In genomic region chr6:124524821-124525220, GRCh38 we compare ENCODE assay signal across 29 cellular contexts.
"Had no signal": no experiment of that assay in that cellular context is flagged by ENCODE, and none has a peak within 500 bp of the region (broad histone marks: within the 10 kb centered on the region; RNA-seq: fewer than 3 reads in every experiment).

No MANE protein-coding gene starts in this region.

- H3K36me3 Mint-ChIP-seq: activated naive CD4-positive, alpha-beta T cell treated with anti-CD3 and anti-CD28 coated beads, Interleukin-2, amount 50 U/mL, for 72 hours; WTC11 had no signal

- H3K9me3 Mint-ChIP-seq: activated naive CD4-positive, alpha-beta T cell treated with anti-CD3 and anti-CD28 coated beads, Interleukin-2, amount 50 U/mL, for 72 hours; activated T-helper 1 cell treated with anti-CD3 and anti-CD28 coated beads, Interleukin-12 subunit alpha, Interleukin-12 subunit beta, Interleukin-2, Interleukin-4 antibody, amounts not matched to agents 30 ng/mL and 10 ng/mL and 1 ng/mL, durations not matched to agents 14 hours and 24 hours and 36 hours; WTC11 had no signal

- H3K27me3 Mint-ChIP-seq: activated naive CD8-positive, alpha-beta T cell treated with anti-CD3 and anti-CD28 coated beads, Interleukin-2, amount 50 U/mL, for 24 hours; central memory CD8-positive, alpha-beta T cell; T-helper 17 cell had no signal

- DNase-seq: activated CD4-positive, alpha-beta T cell treated with anti-CD3 and anti-CD28 coated beads for 48 hours; activated CD4-positive, alpha-beta T cell treated with anti-CD3 and anti-CD28 coated beads, Interleukin-2, amount 50 U/mL, for 4 hours; activated CD4-positive, CD25-positive, alpha-beta regulatory T cell treated with anti-CD3 and anti-CD28 coated beads, Interleukin-2, amount 50 U/mL, for 72 hours; activated CD8-positive, alpha-beta memory T cell treated with anti-CD3 and anti-CD28 coated beads, Interleukin-2, amount 50 U/mL, for 48 hours; activated CD8-positive, alpha-beta T cell treated with anti-CD3 and anti-CD28 coated beads, Interleukin-2, amount 10 ng/mL, durations not matched to agents 7 days and 5 days; activated effector memory CD4-positive, alpha-beta T cell treated with anti-CD3 and anti-CD28 coated beads, Interleukin-2, amount 50 U/mL, for 16 hours; activated naive CD4-positive, alpha-beta T cell treated with Interleukin-2 at 50 U/mL for 16 hours; activated naive CD8-positive, alpha-beta T cell treated with anti-CD3 and anti-CD28 coated beads, Interleukin-2, amount 50 U/mL, for 24 hours; activated T-cell treated with anti-CD3 and anti-CD28 coated beads, Interleukin-2, amount 50 U/mL, for 1 hour; amniotic stem cell; body of pancreas; Kasumi-1; KBM-7; NCI-H1105 treated with DMSO at 0.1 percent for 48 hours; NCI-H1694; NCI-H2029; NCI-H446 treated with DMSO at 0.1 percent for 48 hours; NCI-H524 treated with DMSO at 0.1 percent for 48 hours; NCI-H82; NK-92 treated with Interleukin-12 subunit alpha and Interleukin-12 subunit beta, amount 100 ng/mL, for 24 hours; OCI-M1; SHP77 treated with DMSO at 0.1 percent for 48 hours; T-helper 17 cell; T-helper 9 cell had no signal

- H3K4me3 Mint-ChIP-seq: activated CD8-positive, alpha-beta T cell treated with anti-CD3 and anti-CD28 coated beads, Interleukin-2, amount 10 ng/mL, durations not matched to agents 7 days and 5 days; activated naive CD8-positive, alpha-beta T cell treated with anti-CD3 and anti-CD28 coated beads, Interleukin-2, amount 50 U/mL, for 24 hours; activated T-helper 1 cell treated with anti-CD3 and anti-CD28 coated beads, Interleukin-12 subunit alpha, Interleukin-12 subunit beta, Interleukin-2, Interleukin-4 antibody, amounts not matched to agents 30 ng/mL and 10 ng/mL and 1 ng/mL, durations not matched to agents 14 hours and 24 hours and 36 hours; central memory CD8-positive, alpha-beta T cell; T-helper 17 cell; WTC11 had no signal

- H3K36me3 ChIP-seq: ascending aorta had no signal

- H3K27ac Mint-ChIP-seq: activated CD8-positive, alpha-beta T cell treated with anti-CD3 and anti-CD28 coated beads, Interleukin-2, amount 10 ng/mL, durations not matched to agents 7 days and 5 days; activated naive CD4-positive, alpha-beta T cell treated with anti-CD3 and anti-CD28 coated beads, Interleukin-2, amount 50 U/mL, for 72 hours; activated naive CD8-positive, alpha-beta T cell treated with anti-CD3 and anti-CD28 coated beads, Interleukin-2, amount 50 U/mL, for 24 hours; activated T-helper 1 cell treated with anti-CD3 and anti-CD28 coated beads, Interleukin-12 subunit alpha, Interleukin-12 subunit beta, Interleukin-2, Interleukin-4 antibody, amounts not matched to agents 30 ng/mL and 10 ng/mL and 1 ng/mL, durations not matched to agents 14 hours and 24 hours and 36 hours; T-helper 17 cell; WTC11 had no signal

- ATAC-seq: activated CD8-positive, alpha-beta T cell treated with anti-CD3 and anti-CD28 coated beads, Interleukin-2, amount 10 ng/mL, durations not matched to agents 7 days and 5 days; activated naive CD4-positive, alpha-beta T cell treated with anti-CD3 and anti-CD28 coated beads, Interleukin-2, amount 50 U/mL, for 72 hours; activated naive CD8-positive, alpha-beta T cell treated with anti-CD3 and anti-CD28 coated beads, Interleukin-2, amount 50 U/mL, for 24 hours; body of pancreas; T-helper 17 cell; WTC11 had no signal

- H3K4me3 ChIP-seq: ascending aorta, body of pancreas had no signal

- H3K4me1 Mint-ChIP-seq: activated naive CD8-positive, alpha-beta T cell treated with anti-CD3 and anti-CD28 coated beads, Interleukin-2, amount 50 U/mL, for 24 hours; central memory CD8-positive, alpha-beta T cell; T-helper 17 cell had no signal

- H3K9me3 ChIP-seq: ascending aorta, body of pancreas had no signal

- H3K4me1 ChIP-seq: ascending aorta, body of pancreas had no signal

- H3K27me3 ChIP-seq: ascending aorta, body of pancreas had no signal

- H3K27ac ChIP-seq: ascending aorta, body of pancreas had no signal
